In genomic region chr15:75454471-75455418, GRCh38 we compare ENCODE assay signal across 8 cellular contexts. TPM values are rescaled to one million over a fixed set of nuclear protein-coding genes. Genes with fewer than 3 reads are reported as not detected.
DNase-seq lines count a peak whose midpoint lies in the region; ATAC-seq and TF ChIP-seq lines count a peak whose summit lies in the region.

No MANE protein-coding gene starts in this region.

- H3K4me1 Mint-ChIP-seq in neural crest cell = peaks cover 33% of the 10 kb centered on the region
- peaks cover 21% of the 10 kb centered on the region for H3K4me1 Mint-ChIP-seq in stimulated activated naive CD8-positive, alpha-beta T cell treated with anti-CD3 and anti-CD28 coated beads, Interleukin-15, Interleukin-2, amounts not matched to agents 100 ng/mL and 50 ng/mL, for 24 hours (ENCODE audit: low read depth)

- H3K27ac ChIP-seq in esophagus muscularis mucosa (replicated peaks in 1 of 4) = peak overlapping the region; percentile 95 to 100 (median 100)

- intact Hi-C loops in esophagus muscularis mucosa (cut with DNase I) = loop anchor here (2.0 to 5.0 kb wide), 3 partner anchors 86 to 173 kb away; partner anchors contain the start of genes MAN2C1, PTPN9 and SNUPN

- no peak for TF ChIP-seq EP300 in esophagus muscularis mucosa (IDR thresholded peaks at IDR 0.05)

- no peak for ATAC-seq in HG03139 (IDR thresholded peaks at IDR 0.05; ENCODE audit: unreplicated experiment)

- no peak for TF ChIP-seq POLR2A in esophagus muscularis mucosa (IDR thresholded peaks at IDR 0.05; ENCODE audit: low read depth)

- H3K27ac Mint-ChIP-seq in neural crest cell (ENCODE audit: unreplicated experiment) = no peak overlapping the region
- H3K27ac Mint-ChIP-seq in stimulated activated naive CD8-positive, alpha-beta T cell treated with anti-CD3 and anti-CD28 coated beads, Interleukin-15, Interleukin-2, amounts not matched to agents 100 ng/mL and 50 ng/mL, for 24 hours = peak overlapping the region; percentile 83

- peak overlapping the region; percentile 97 for H3K9ac ChIP-seq in NT2/D1 (ENCODE audit: insufficient read length, low read depth)

- H3K4me3 ChIP-seq in NT2/D1 (ENCODE audit: insufficient read length, low read depth) (peak overlapping the region; percentile 96), esophagus muscularis mucosa (peak overlapping the region; percentile 88 to 95 (median 92))

- H3K4me1 ChIP-seq in NT2/D1 (ENCODE audit: insufficient read depth, insufficient read length) (peaks cover 10% of the 10 kb centered on the region), esophagus muscularis mucosa (peaks cover 15 to 27% (median 22%) of the 10 kb centered on the region in 4 donors)

- no peaks in the 10 kb centered on the region for H3K9me3 ChIP-seq in NT2/D1 (ENCODE audit: insufficient read depth, low read length)
- H3K9me3 ChIP-seq in esophagus muscularis mucosa = no peaks in the 10 kb centered on the region

- H3K36me3 ChIP-seq in NT2/D1 (ENCODE audit: insufficient read depth, insufficient read length, low read length) (no peaks in the 10 kb centered on the region), esophagus muscularis mucosa (no peaks in the 10 kb centered on the region)

- H3K4me3 Mint-ChIP-seq in neural crest cell = peak overlapping the region; percentile 96
- H3K4me3 Mint-ChIP-seq in stimulated activated naive CD8-positive, alpha-beta T cell treated with anti-CD3 and anti-CD28 coated beads, Interleukin-15, Interleukin-2, amounts not matched to agents 100 ng/mL and 50 ng/mL, for 24 hours = peak overlapping the region; percentile 93

- H3K9me3 Mint-ChIP-seq in neural crest cell = no peaks in the 10 kb centered on the region
- no peaks in the 10 kb centered on the region for H3K9me3 Mint-ChIP-seq in stimulated activated naive CD8-positive, alpha-beta T cell treated with anti-CD3 and anti-CD28 coated beads, Interleukin-15, Interleukin-2, amounts not matched to agents 100 ng/mL and 50 ng/mL, for 24 hours

- under 1% methylated on average over 32 of the region's 117 CpGs for WGBS in esophagus muscularis mucosa

- H3K36me3 Mint-ChIP-seq in neural crest cell (ENCODE audit: low read depth) = no peaks in the 10 kb centered on the region
- H3K36me3 Mint-ChIP-seq in stimulated activated naive CD8-positive, alpha-beta T cell treated with anti-CD3 and anti-CD28 coated beads, Interleukin-15, Interleukin-2, amounts not matched to agents 100 ng/mL and 50 ng/mL, for 24 hours (ENCODE audit: low read depth) = no peaks in the 10 kb centered on the region

- peak; percentile 60 for DNase-seq in NCI-H1436 (lab: John Stamatoyannopoulos, UW)
- DNase-seq in NCI-H1436 treated with DMSO at 0.1 percent for 48 hours (lab: John Stamatoyannopoulos, UW) = no peak
- DNase-seq in NT2/D1 (ENCODE audit: low read depth, low spot score) = no peak
- peak; percentile 84 for DNase-seq in activated T-cell treated with anti-CD3 and anti-CD28 coated beads, Interleukin-2, amount 50 U/mL, for 1 hour
- peak; percentile 94 for DNase-seq in esophagus muscularis mucosa (ENCODE audit: extremely low spot score)
- peak; percentile 50 for DNase-seq in neural crest cell (ENCODE audit: low read depth, low spot score)

- H3K27me3 ChIP-seq in NT2/D1 (ENCODE audit: insufficient read depth, insufficient read length) (no peaks in the 10 kb centered on the region), esophagus muscularis mucosa (no peaks in the 10 kb centered on the region)

- TF ChIP-seq CTCF in esophagus muscularis mucosa (IDR thresholded peaks at IDR 0.05) (no peak), neural crest cell (conservative IDR thresholded peaks at IDR 0.05) (no peak)

- peaks cover 6% of the 10 kb centered on the region for H3K27me3 Mint-ChIP-seq in neural crest cell (ENCODE audit: low read depth)
- no peaks in the 10 kb centered on the region for H3K27me3 Mint-ChIP-seq in stimulated activated naive CD8-positive, alpha-beta T cell treated with anti-CD3 and anti-CD28 coated beads, Interleukin-15, Interleukin-2, amounts not matched to agents 100 ng/mL and 50 ng/mL, for 24 hours

RNA-seq across cellular contexts. Expression of gene SIN3A, which starts 3.3 kb away (rescaled TPM):
- total RNA-seq in esophagus muscularis mucosa (10 to 100 TPM; 31.1 to 53.1 (median 45.6) TPM), neural crest cell (92.2 and 97.4 TPM in 2 replicates)

Comparison
In these comparisons a context has a peak if more than half of its experiments do, and no peak if none do; other contexts are left out.
1. DNase-seq: peak in NCI-H1436 (single experiment), activated T-cell treated with anti-CD3 and anti-CD28 coated beads, Interleukin-2, amount 50 U/mL, for 1 hour (single experiment), esophagus muscularis mucosa (single experiment) and neural crest cell (single experiment); none in NCI-H1436 treated with DMSO at 0.1 percent for 48 hours (single experiment) and NT2/D1 (single experiment).